In the genomic region with DNA sequence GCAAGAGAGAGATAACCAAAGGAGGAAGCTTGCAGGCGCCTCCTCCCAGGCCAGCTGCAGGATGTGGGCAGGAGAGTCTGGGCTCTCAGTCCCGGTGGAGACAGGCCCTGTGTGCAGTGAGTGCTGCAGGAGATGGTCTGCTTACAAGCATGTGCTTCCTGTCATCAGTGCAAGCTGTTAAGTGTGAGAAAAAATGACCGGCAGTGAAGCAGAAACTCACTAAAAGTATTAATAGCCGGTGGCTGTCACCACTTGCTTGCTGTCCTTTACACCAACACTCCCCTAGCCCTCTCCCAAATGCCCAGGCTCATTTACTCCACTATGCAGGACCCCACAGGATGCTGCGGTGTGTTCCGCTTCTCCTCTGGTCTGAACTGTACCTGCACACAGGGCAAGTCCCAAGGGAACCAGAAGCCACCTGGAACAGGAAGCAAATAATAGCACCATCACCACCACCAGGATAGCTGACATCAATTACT, we compare ENCODE assay signal across 10 cellular contexts.
A peak's percentile ranks its signal among the peaks of the same experiment; 100 is the strongest.
DNase-seq lines count a peak whose midpoint lies in the region; ATAC-seq, FAIRE-seq and TF ChIP-seq lines count a peak whose summit lies in the region.
"Had no signal": no experiment of that assay in that cellular context is flagged by ENCODE, and none has a peak within 500 bp of the region (broad histone marks: within the 10 kb centered on the region; RNA-seq: fewer than 3 reads in every experiment).

No MANE protein-coding gene starts in this region.

- TF ChIP-seq CTCF in HL-60 (IDR thresholded peaks at IDR 0.05; ENCODE audit: insufficient read depth, low read length) (no peak), brain microvascular endothelial cell (IDR thresholded peaks at IDR 0.05; ENCODE audit: low read depth, low read length, missing control alignments) (no peak)

- H3K4me3 Mint-ChIP-seq in activated naive CD4-positive, alpha-beta T cell treated with anti-CD3 and anti-CD28 coated beads for 36 hours: no peak overlapping the region
- H3K4me3 Mint-ChIP-seq: activated naive CD8-positive, alpha-beta T cell had no signal

- H3K27ac Mint-ChIP-seq in activated naive CD4-positive, alpha-beta T cell treated with anti-CD3 and anti-CD28 coated beads for 36 hours: no peak overlapping the region
- H3K27ac Mint-ChIP-seq: activated naive CD8-positive, alpha-beta T cell had no signal

- intact Hi-C loops in activated naive CD4-positive, alpha-beta T cell treated with anti-CD3 and anti-CD28 coated beads for 36 hours (cut with micrococcal nuclease): loop anchor here (2.0 kb wide), 1 partner anchor 431 kb away; no protein-coding TSS in a partner anchor

- no peaks in the 10 kb centered on the region for H3K36me3 ChIP-seq in brain microvascular endothelial cell (replicated peaks)

- peaks cover 22% of the 10 kb centered on the region for H3K27me3 Mint-ChIP-seq in activated naive CD4-positive, alpha-beta T cell treated with anti-CD3 and anti-CD28 coated beads for 36 hours (ENCODE audit: low read depth)

- H3K4me1 Mint-ChIP-seq in activated naive CD4-positive, alpha-beta T cell treated with anti-CD3 and anti-CD28 coated beads for 36 hours (ENCODE audit: low read depth): peaks cover 2% of the 10 kb centered on the region

- CTCF ChIA-PET in activated naive CD4-positive, alpha-beta T cell treated with anti-CD3 and anti-CD28 coated beads for 36 hours (lab: Charles Lee): interaction anchor here (0.7 kb wide), 1 partner anchor 1131 kb away, joined by 3 read pairs; no protein-coding TSS in a partner anchor

- H3K27me3 ChIP-seq in HL-60 (ENCODE audit: insufficient read depth, poor library complexity, severe bottlenecking) (no peaks in the 10 kb centered on the region), brain microvascular endothelial cell (replicated peaks) (no peaks in the 10 kb centered on the region)

- peak; percentile 86 for FAIRE-seq in GM12891 (lab: Jason Lieb, UNC)

- no peaks in the 10 kb centered on the region for H3K9me3 Mint-ChIP-seq in activated naive CD4-positive, alpha-beta T cell treated with anti-CD3 and anti-CD28 coated beads for 36 hours

- H3K27ac ChIP-seq in HL-60 (replicated peaks): no peak overlapping the region
- H3K27ac ChIP-seq in brain microvascular endothelial cell: no peak overlapping the region

- in situ Hi-C loops in brain microvascular endothelial cell (cut with HindIII; ENCODE audit: low pct_ligation_motif_present, low sequenced_read_pairs): no loop called here

- ATAC-seq in GM21515 (IDR thresholded peaks at IDR 0.05; ENCODE audit: unreplicated experiment): peak; percentile 97
- no peak for ATAC-seq in stimulated activated naive CD8-positive, alpha-beta T cell treated with anti-CD3 and anti-CD28 coated beads, Interleukin-15, Interleukin-2, amounts not matched to agents 100 U/mL and 50 U/mL, for 24 hours
- ATAC-seq: HCT116 had no signal

- no peaks in the 10 kb centered on the region for H3K36me3 Mint-ChIP-seq in activated naive CD4-positive, alpha-beta T cell treated with anti-CD3 and anti-CD28 coated beads for 36 hours (ENCODE audit: low read depth)
- H3K36me3 Mint-ChIP-seq: activated naive CD8-positive, alpha-beta T cell had no signal

- DNase-seq in GM12891 (ENCODE audit: insufficient read length, low spot score) (peak; percentile 51), HL-60 (ENCODE audit: low read depth in 1 of 2, low spot score in 1 of 2) (peak; percentile 80 to 94), brain microvascular endothelial cell (peak; percentile 56), HuH-7.5 (ENCODE audit: low spot score) (no peak)
- DNase-seq in stimulated activated naive CD8-positive, alpha-beta T cell treated with anti-CD3 and anti-CD28 coated beads, Interleukin-15, Interleukin-2, amounts not matched to agents 100 U/mL and 50 U/mL, for 24 hours: peak; percentile 12
- no peak for DNase-seq in activated CD4-positive, alpha-beta T cell treated with anti-CD3 and anti-CD28 coated beads for 4 hours
- DNase-seq in activated naive CD4-positive, alpha-beta T cell treated with anti-CD3 and anti-CD28 coated beads for 36 hours: no peak

- H3K4me3 ChIP-seq in HL-60 (replicated peaks; ENCODE audit: insufficient read depth, low read length): no peak overlapping the region
- H3K4me3 ChIP-seq in brain microvascular endothelial cell (ENCODE audit: low read depth, low read length): no peak overlapping the region

- no peak for TF ChIP-seq POLR2A in GM12891 (IDR thresholded peaks at IDR 0.05; ENCODE audit: low read depth, low read length)

TF ChIP-seq in GM12891, 5 proteins besides CTCF, POLR2A, EP300 and RAD21:
- TF ChIP-seq POLR2AphosphoS5 (IDR thresholded peaks at IDR 0.05; ENCODE audit: low read depth, low read length): no peak
- TF ChIP-seq POU2F2 (IDR thresholded peaks at IDR 0.05; ENCODE audit: low read depth, low read length): no peak
- TF ChIP-seq SPI1 (IDR thresholded peaks at IDR 0.05; ENCODE audit: low read depth, low read length): no peak
- no peak for TF ChIP-seq TAF1 (IDR thresholded peaks at IDR 0.05; ENCODE audit: low read depth, low read length)
- no peak for TF ChIP-seq PAX5 (IDR thresholded peaks at IDR 0.05; ENCODE audit: insufficient read depth, low read length, severe bottlenecking)

Comparison
In these comparisons a context has a peak if more than half of its experiments do, and no peak if none do; other contexts are left out.
1. DNase-seq: peak in GM12891 (single experiment), HL-60 (2 of 2), brain microvascular endothelial cell (single experiment) and stimulated activated naive CD8-positive, alpha-beta T cell treated with anti-CD3 and anti-CD28 coated beads, Interleukin-15, Interleukin-2, amounts not matched to agents 100 U/mL and 50 U/mL, for 24 hours (single experiment); none in HuH-7.5 (single experiment), activated CD4-positive, alpha-beta T cell treated with anti-CD3 and anti-CD28 coated beads for 4 hours (0 of 2) and activated naive CD4-positive, alpha-beta T cell treated with anti-CD3 and anti-CD28 coated beads for 36 hours (single experiment).